In genomic region chr16:67934306-67935095, GRCh38 we compare ENCODE assay signal across 8 cellular contexts. TPM values are rescaled to one million over a fixed set of nuclear protein-coding genes. Genes with fewer than 3 reads are reported as not detected.
DNase-seq lines count a peak whose midpoint lies in the region; ATAC-seq and TF ChIP-seq lines count a peak whose summit lies in the region.

No MANE protein-coding gene starts in this region.

- no peaks in the 10 kb centered on the region for H3K36me3 ChIP-seq in iPS-18a (ENCODE audit: control insufficient read depth, low read depth, low read length)
- H3K36me3 ChIP-seq in stomach smooth muscle (ENCODE audit: control insufficient read depth in 2 of 2, insufficient read depth in 2 of 2, low read length in 2 of 2) = peaks cover 6 to 11% of the 10 kb centered on the region in 2 donors
- no peaks in the 10 kb centered on the region for H3K36me3 ChIP-seq in colonic mucosa

- intact Hi-C loops in colonic mucosa (cut with DNase I) = no loop called here

- no peaks in the 10 kb centered on the region for H3K27me3 Mint-ChIP-seq in activated CD4-positive, alpha-beta T cell treated with anti-CD3 and anti-CD28 coated beads, Interleukin-2, amount 10 ng/mL, durations not matched to agents 7 days and 5 days
- no peaks in the 10 kb centered on the region for H3K27me3 Mint-ChIP-seq in activated CD8-positive, alpha-beta T cell treated with anti-CD3 and anti-CD28 coated beads, Interleukin-2, amount 10 ng/mL, durations not matched to agents 7 days and 5 days (ENCODE audit: low read depth)

- POLR2A ChIA-PET in activated CD4-positive, alpha-beta T cell treated with anti-CD3 and anti-CD28 coated beads, Interleukin-2, amount 10 ng/mL, durations not matched to agents 7 days and 5 days (lab: Charles Lee) = no interaction called here
- POLR2A ChIA-PET in activated CD8-positive, alpha-beta T cell treated with anti-CD3 and anti-CD28 coated beads, Interleukin-2, amount 10 ng/mL, durations not matched to agents 7 days and 5 days (lab: Charles Lee) = interaction anchor here (0.7 to 3.8 kb wide), 15 partner anchors 10 to 373 kb away, joined by 3 to 25 read pairs (median 6); partner anchors contain the start of genes CTCF, LCAT, NFATC3 and PSKH1

- H3K27me3 ChIP-seq in iPS-18a (ENCODE audit: control insufficient read depth, insufficient read depth, low read length) = no peaks in the 10 kb centered on the region
- H3K27me3 ChIP-seq in stomach smooth muscle (ENCODE audit: control insufficient read depth in 1 of 2, insufficient read depth in 2 of 2, low read length in 2 of 2) = no peaks in the 10 kb centered on the region
- no peaks in the 10 kb centered on the region for H3K27me3 ChIP-seq in colonic mucosa

- H3K27ac Mint-ChIP-seq in activated CD4-positive, alpha-beta T cell treated with anti-CD3 and anti-CD28 coated beads, Interleukin-2, amount 10 ng/mL, durations not matched to agents 7 days and 5 days = peak overlapping the region; percentile 93
- H3K27ac Mint-ChIP-seq in activated CD8-positive, alpha-beta T cell treated with anti-CD3 and anti-CD28 coated beads, Interleukin-2, amount 10 ng/mL, durations not matched to agents 7 days and 5 days = peak overlapping the region; percentile 99

- TF ChIP-seq CTCF in colonic mucosa (IDR thresholded peaks at IDR 0.05) = no peak

- H3K4me3 ChIP-seq in iPS-18a (ENCODE audit: low read length) = peak overlapping the region; percentile 96
- peak overlapping the region; percentile 98 for H3K4me3 ChIP-seq in stomach smooth muscle (ENCODE audit: low read length in 2 of 2)
- no peak overlapping the region for H3K4me3 ChIP-seq in colonic mucosa

- H3K9me3 ChIP-seq in iPS-18a (ENCODE audit: control insufficient read depth, low read depth, low read length) (no peaks in the 10 kb centered on the region), stomach smooth muscle (ENCODE audit: control insufficient read depth in 2 of 2, low read length in 2 of 2) (no peaks in the 10 kb centered on the region), colonic mucosa (no peaks in the 10 kb centered on the region)

- H3K9me3 Mint-ChIP-seq in activated CD4-positive, alpha-beta T cell treated with anti-CD3 and anti-CD28 coated beads, Interleukin-2, amount 10 ng/mL, durations not matched to agents 7 days and 5 days = no peaks in the 10 kb centered on the region
- H3K9me3 Mint-ChIP-seq in activated CD8-positive, alpha-beta T cell treated with anti-CD3 and anti-CD28 coated beads, Interleukin-2, amount 10 ng/mL, durations not matched to agents 7 days and 5 days (ENCODE audit: insufficient read depth) = no peaks in the 10 kb centered on the region

- peaks cover 35% of the 10 kb centered on the region for H3K4me1 Mint-ChIP-seq in activated CD4-positive, alpha-beta T cell treated with anti-CD3 and anti-CD28 coated beads, Interleukin-2, amount 10 ng/mL, durations not matched to agents 7 days and 5 days
- H3K4me1 Mint-ChIP-seq in activated CD8-positive, alpha-beta T cell treated with anti-CD3 and anti-CD28 coated beads, Interleukin-2, amount 10 ng/mL, durations not matched to agents 7 days and 5 days (ENCODE audit: low read depth) = peaks cover 33% of the 10 kb centered on the region

- no peak for DNase-seq in activated CD4-positive, alpha-beta T cell treated with anti-CD3 and anti-CD28 coated beads, Interleukin-2, amount 10 ng/mL, durations not matched to agents 7 days and 5 days
- DNase-seq in activated CD4-positive, alpha-beta T cell treated with anti-CD3 and anti-CD28 coated beads for 48 hours = no peak
- DNase-seq in activated CD8-positive, alpha-beta T cell treated with anti-CD3 and anti-CD28 coated beads, Interleukin-2, amount 10 ng/mL, durations not matched to agents 7 days and 5 days = no peak
- DNase-seq in T1000 (lab: John Stamatoyannopoulos, UW) (no peak), colonic mucosa (no peak)

- peak overlapping the region; percentile 69 for H3K9ac ChIP-seq in iPS-18a (ENCODE audit: low read length)
- peak overlapping the region; percentile 75 to 84 for H3K9ac ChIP-seq in stomach smooth muscle (ENCODE audit: low read length in 2 of 2)
- H3K9ac ChIP-seq in colonic mucosa (ENCODE audit: low read depth in 2 of 2, low read length in 2 of 2) = peak overlapping the region in 1 of 2 donors; percentile 97

- H3K27ac ChIP-seq in iPS-18a (ENCODE audit: low read length) = no peak overlapping the region
- H3K27ac ChIP-seq in stomach smooth muscle (ENCODE audit: low read length) = peak overlapping the region; percentile 76
- H3K27ac ChIP-seq in colonic mucosa = no peak overlapping the region

- ATAC-seq in activated CD8-positive, alpha-beta T cell treated with anti-CD3 and anti-CD28 coated beads, Interleukin-2, amount 10 ng/mL, durations not matched to agents 7 days and 5 days = no peak
- no peak for ATAC-seq in HG03354 (IDR thresholded peaks at IDR 0.05; ENCODE audit: poor library complexity, severe bottlenecking, unreplicated experiment)

- CTCF ChIA-PET in activated CD4-positive, alpha-beta T cell treated with anti-CD3 and anti-CD28 coated beads, Interleukin-2, amount 10 ng/mL, durations not matched to agents 7 days and 5 days (lab: Charles Lee) = interaction anchor here (0.5 to 4.0 kb wide), 14 partner anchors 9 to 414 kb away, joined by 3 to 23 read pairs (median 4); partner anchors contain the start of gene PSKH1
- CTCF ChIA-PET in activated CD8-positive, alpha-beta T cell treated with anti-CD3 and anti-CD28 coated beads, Interleukin-2, amount 10 ng/mL, durations not matched to agents 7 days and 5 days (lab: Charles Lee) = interaction anchor here (1.0 to 4.0 kb wide), 7 partner anchors 51 to 261 kb away, joined by 3 to 25 read pairs (median 4); no protein-coding TSS in a partner anchor

- peak overlapping the region; percentile 99 for H3K4me3 Mint-ChIP-seq in activated CD4-positive, alpha-beta T cell treated with anti-CD3 and anti-CD28 coated beads, Interleukin-2, amount 10 ng/mL, durations not matched to agents 7 days and 5 days
- peak overlapping the region; percentile 100 for H3K4me3 Mint-ChIP-seq in activated CD8-positive, alpha-beta T cell treated with anti-CD3 and anti-CD28 coated beads, Interleukin-2, amount 10 ng/mL, durations not matched to agents 7 days and 5 days

- peaks cover 49% of the 10 kb centered on the region for H3K36me3 Mint-ChIP-seq in activated CD4-positive, alpha-beta T cell treated with anti-CD3 and anti-CD28 coated beads, Interleukin-2, amount 10 ng/mL, durations not matched to agents 7 days and 5 days (ENCODE audit: low read depth)
- peaks cover 55% of the 10 kb centered on the region for H3K36me3 Mint-ChIP-seq in activated CD8-positive, alpha-beta T cell treated with anti-CD3 and anti-CD28 coated beads, Interleukin-2, amount 10 ng/mL, durations not matched to agents 7 days and 5 days (ENCODE audit: low read depth)

- H3K4me1 ChIP-seq in iPS-18a (ENCODE audit: control insufficient read depth, low read depth, low read length) (no peaks in the 10 kb centered on the region), stomach smooth muscle (ENCODE audit: control insufficient read depth, insufficient read depth, low read length) (peaks cover 23% of the 10 kb centered on the region), colonic mucosa (peaks cover 9% of the 10 kb centered on the region)

RNA-seq across cellular contexts. Expression of gene PSMB10, which starts 2.1 kb away (rescaled TPM):
- 100 to 1,000 TPM; 214 to 288 TPM for total RNA-seq in activated CD4-positive, alpha-beta T cell treated with anti-CD3 and anti-CD28 coated beads, Interleukin-2, amount 10 ng/mL, durations not matched to agents 7 days and 5 days
- 100 to 1,000 TPM; 257 to 275 TPM for total RNA-seq in activated CD8-positive, alpha-beta T cell treated with anti-CD3 and anti-CD28 coated beads, Interleukin-2, amount 10 ng/mL, durations not matched to agents 7 days and 5 days
- 100 to 1,000 TPM; 120 to 124 TPM for total RNA-seq in colonic mucosa

RNA-seq across cellular contexts. Expression of gene CTRL, which starts 2.8 kb away (rescaled TPM):
- total RNA-seq in activated CD4-positive, alpha-beta T cell treated with anti-CD3 and anti-CD28 coated beads, Interleukin-2, amount 10 ng/mL, durations not matched to agents 7 days and 5 days = 1 to 10 TPM; 7.2 to 9.4 TPM
- 1 to 10 TPM; 5.5 TPM for total RNA-seq in activated CD8-positive, alpha-beta T cell treated with anti-CD3 and anti-CD28 coated beads, Interleukin-2, amount 10 ng/mL, durations not matched to agents 7 days and 5 days
- 1 to 10 TPM in 1 of 2 donors, under 1 TPM in 1; 0.64 to 2.2 TPM for total RNA-seq in colonic mucosa

RNA-seq across cellular contexts. Expression of gene LCAT, which starts 9.4 kb away (rescaled TPM):
- total RNA-seq in activated CD4-positive, alpha-beta T cell treated with anti-CD3 and anti-CD28 coated beads, Interleukin-2, amount 10 ng/mL, durations not matched to agents 7 days and 5 days = 10 to 100 TPM; 12.9 to 15.3 TPM
- total RNA-seq in activated CD8-positive, alpha-beta T cell treated with anti-CD3 and anti-CD28 coated beads, Interleukin-2, amount 10 ng/mL, durations not matched to agents 7 days and 5 days = 10 to 100 TPM; 22.4 to 23.1 TPM
- 1 to 10 TPM; 3.4 to 3.6 TPM for total RNA-seq in colonic mucosa

RNA-seq across cellular contexts. Expression of gene SLC12A4, which starts 33.9 kb away (rescaled TPM):
- total RNA-seq in activated CD4-positive, alpha-beta T cell treated with anti-CD3 and anti-CD28 coated beads, Interleukin-2, amount 10 ng/mL, durations not matched to agents 7 days and 5 days = 10 to 100 TPM; 27.1 to 29.5 TPM
- total RNA-seq in activated CD8-positive, alpha-beta T cell treated with anti-CD3 and anti-CD28 coated beads, Interleukin-2, amount 10 ng/mL, durations not matched to agents 7 days and 5 days = 10 to 100 TPM; 42.5 TPM
- total RNA-seq in colonic mucosa = 10 to 100 TPM in 1 of 2 donors, 1 to 10 TPM in 1; 8.7 to 17.0 TPM

RNA-seq across cellular contexts. Expression of gene PSKH1, which starts 41.4 kb away (rescaled TPM):
- 10 to 100 TPM; 21.3 to 21.5 TPM for total RNA-seq in activated CD4-positive, alpha-beta T cell treated with anti-CD3 and anti-CD28 coated beads, Interleukin-2, amount 10 ng/mL, durations not matched to agents 7 days and 5 days
- 10 to 100 TPM; 20.0 to 22.8 TPM for total RNA-seq in activated CD8-positive, alpha-beta T cell treated with anti-CD3 and anti-CD28 coated beads, Interleukin-2, amount 10 ng/mL, durations not matched to agents 7 days and 5 days
- total RNA-seq in colonic mucosa = 10 to 100 TPM; 24.5 to 34.7 TPM
